In genomic region chr14:35297677-35298076, GRCh38 we compare ENCODE assay signal across 20 cellular contexts. TPM values are rescaled to one million over a fixed set of nuclear protein-coding genes. Genes with fewer than 3 reads are reported as not detected.
DNase-seq lines count a peak whose midpoint lies in the region; ATAC-seq and TF ChIP-seq lines count a peak whose summit lies in the region.
"Had no signal": no experiment of that assay in that cellular context is flagged by ENCODE, and none has a peak within 500 bp of the region (broad histone marks: within the 10 kb centered on the region; RNA-seq: fewer than 3 reads in every experiment).

No MANE protein-coding gene starts in this region.

- H3K27me3 ChIP-seq in Loucy (ENCODE audit: insufficient read depth, low read length, poor library complexity, severe bottlenecking): peaks cover under 1% of the 10 kb centered on the region
- no peaks in the 10 kb centered on the region for H3K27me3 ChIP-seq in CD4-positive, alpha-beta memory T cell (ENCODE audit: insufficient read depth, low read length)
- H3K27me3 ChIP-seq: uterus had no signal

- peak overlapping the region; percentile 92 for H3K4me3 ChIP-seq in Loucy (ENCODE audit: low read length, poor library complexity, severe bottlenecking)
- H3K4me3 ChIP-seq in CD4-positive, alpha-beta memory T cell (ENCODE audit: low read length in 2 of 2): no peak overlapping the region
- H3K4me3 ChIP-seq: GM23338, uterus had no signal

- H3K27ac ChIP-seq in CD4-positive, alpha-beta memory T cell (ENCODE audit: low read depth, low read length): no peak overlapping the region
- H3K27ac ChIP-seq: uterus had no signal

- peak overlapping the region; percentile 62 for H3K27ac Mint-ChIP-seq in activated naive CD4-positive, alpha-beta T cell treated with anti-CD3 and anti-CD28 coated beads, Interleukin-2, amount 10 ng/mL, durations not matched to agents 7 days and 5 days
- H3K27ac Mint-ChIP-seq in central memory CD8-positive, alpha-beta T cell (ENCODE audit: low read depth): peak overlapping the region; percentile 88
- peak overlapping the region; percentile 87 to 89 for H3K27ac Mint-ChIP-seq in stimulated activated naive CD8-positive, alpha-beta T cell treated with anti-CD3 and anti-CD28 coated beads, Interleukin-15, amount 100 ng/mL, for 72 hours
- peak overlapping the region in 3 of 7 donors; percentile 15 to 65 (median 58) for H3K27ac Mint-ChIP-seq in CD4-positive, alpha-beta memory T cell
- H3K27ac Mint-ChIP-seq: activated B cell treated with CpG ODN at 0.5 μM for 24 hours; CD8-positive, alpha-beta T cell; GM23338 had no signal

- no peaks in the 10 kb centered on the region for H3K9me2 ChIP-seq in Loucy (replicated peaks; ENCODE audit: low read depth, low read length)
- H3K9me2 ChIP-seq: SK-N-SH had no signal

- peaks cover 71% of the 10 kb centered on the region for H3K4me1 Mint-ChIP-seq in activated naive CD4-positive, alpha-beta T cell treated with anti-CD3 and anti-CD28 coated beads, Interleukin-2, amount 10 ng/mL, durations not matched to agents 7 days and 5 days
- H3K4me1 Mint-ChIP-seq in central memory CD8-positive, alpha-beta T cell: peaks cover 69% of the 10 kb centered on the region
- peaks cover 67% of the 10 kb centered on the region for H3K4me1 Mint-ChIP-seq in stimulated activated naive CD8-positive, alpha-beta T cell treated with anti-CD3 and anti-CD28 coated beads, Interleukin-15, amount 100 ng/mL, for 72 hours
- H3K4me1 Mint-ChIP-seq in CD4-positive, alpha-beta memory T cell: peaks cover 56 to 82% (median 69%) of the 10 kb centered on the region in 4 donors

- H3K36me3 Mint-ChIP-seq in activated naive CD4-positive, alpha-beta T cell treated with anti-CD3 and anti-CD28 coated beads, Interleukin-2, amount 10 ng/mL, durations not matched to agents 7 days and 5 days: peaks cover 23% of the 10 kb centered on the region
- H3K36me3 Mint-ChIP-seq in central memory CD8-positive, alpha-beta T cell (ENCODE audit: insufficient read depth): peaks cover 13% of the 10 kb centered on the region
- H3K36me3 Mint-ChIP-seq in CD4-positive, alpha-beta memory T cell: peaks cover 8 to 17% of the 10 kb centered on the region in 2 donors

- no peak for DNase-seq in activated naive CD4-positive, alpha-beta T cell treated with anti-CD3 and anti-CD28 coated beads, Interleukin-2, amount 10 ng/mL, durations not matched to agents 7 days and 5 days
- DNase-seq in activated naive CD4-positive, alpha-beta T cell treated with Interleukin-2 at 50 U/mL for 16 hours: no peak
- no peak for DNase-seq in central memory CD8-positive, alpha-beta T cell (ENCODE audit: low spot score in 2 of 2)
- DNase-seq in stimulated activated naive CD8-positive, alpha-beta T cell treated with anti-CD3 and anti-CD28 coated beads, Interleukin-15, amount 100 ng/mL, for 72 hours: no peak
- no peak for DNase-seq in CD4-positive, alpha-beta memory T cell
- DNase-seq in GM10266 (ENCODE audit: extremely low spot score): no peak
- DNase-seq: ACHN; activated B cell treated with CpG ODN at 0.5 μM for 24 hours; aorta; CD8-positive, alpha-beta T cell; central memory CD4-positive, alpha-beta T cell; hypothalamus; islet precursor cell; NCI-H1092 treated with DMSO at 0.1 percent for 48 hours; SK-N-SH; stimulated activated CD4-positive, alpha-beta T cell treated with anti-CD3 and anti-CD28 coated beads, Interleukin-4, amount 100 ng/mL, for 1 hour; uterus had no signal

- ATAC-seq in central memory CD8-positive, alpha-beta T cell (replicated peaks; ENCODE audit: extremely low read depth, poor library complexity, severe bottlenecking): no peak
- ATAC-seq in stimulated activated naive CD8-positive, alpha-beta T cell treated with anti-CD3 and anti-CD28 coated beads, Interleukin-15, amount 100 ng/mL, for 72 hours: no peak
- no peak for ATAC-seq in GM19463 (IDR thresholded peaks at IDR 0.05; ENCODE audit: unreplicated experiment)
- ATAC-seq: CD8-positive, alpha-beta T cell; GM23338 had no signal

- H3K79me2 ChIP-seq in Loucy (ENCODE audit: insufficient read depth, low read length): peaks cover 100% of the 10 kb centered on the region

- H3K9ac ChIP-seq in Loucy (ENCODE audit: low read depth, low read length, poor library complexity, severe bottlenecking): no peak overlapping the region
- H3K9ac ChIP-seq: SK-N-SH had no signal

- H3K27me3 Mint-ChIP-seq in activated naive CD4-positive, alpha-beta T cell treated with anti-CD3 and anti-CD28 coated beads, Interleukin-2, amount 10 ng/mL, durations not matched to agents 7 days and 5 days: no peaks in the 10 kb centered on the region
- H3K27me3 Mint-ChIP-seq in central memory CD8-positive, alpha-beta T cell: no peaks in the 10 kb centered on the region
- H3K27me3 Mint-ChIP-seq in stimulated activated naive CD8-positive, alpha-beta T cell treated with anti-CD3 and anti-CD28 coated beads, Interleukin-15, amount 100 ng/mL, for 72 hours: no peaks in the 10 kb centered on the region
- H3K27me3 Mint-ChIP-seq in CD4-positive, alpha-beta memory T cell: no peaks in the 10 kb centered on the region
- H3K27me3 Mint-ChIP-seq: activated B cell treated with CpG ODN at 0.5 μM for 24 hours had no signal

- no peaks in the 10 kb centered on the region for H3K9me3 Mint-ChIP-seq in activated naive CD4-positive, alpha-beta T cell treated with anti-CD3 and anti-CD28 coated beads, Interleukin-2, amount 10 ng/mL, durations not matched to agents 7 days and 5 days
- H3K9me3 Mint-ChIP-seq in central memory CD8-positive, alpha-beta T cell: no peaks in the 10 kb centered on the region
- no peaks in the 10 kb centered on the region for H3K9me3 Mint-ChIP-seq in stimulated activated naive CD8-positive, alpha-beta T cell treated with anti-CD3 and anti-CD28 coated beads, Interleukin-15, amount 100 ng/mL, for 72 hours
- H3K9me3 Mint-ChIP-seq in CD4-positive, alpha-beta memory T cell: no peaks in the 10 kb centered on the region
- H3K9me3 Mint-ChIP-seq: activated B cell treated with CpG ODN at 0.5 μM for 24 hours; CD8-positive, alpha-beta T cell; GM23338 had no signal

- H3F3A ChIP-seq in Loucy (ENCODE audit: low read depth): no peaks in the 10 kb centered on the region; the same call in 1 of the 2 replicates

- H2AFZ ChIP-seq in Loucy (ENCODE audit: low read length): no peak overlapping the region
- H2AFZ ChIP-seq: GM23338 had no signal

- H3K4me2 ChIP-seq in Loucy (ENCODE audit: low read depth, low read length, poor library complexity, severe bottlenecking): peak overlapping the region; percentile 91
- H3K4me2 ChIP-seq: GM23338, SK-N-SH had no signal

- H3K9me3 ChIP-seq in Loucy (ENCODE audit: insufficient read depth, low read depth, low read length): no peaks in the 10 kb centered on the region
- no peaks in the 10 kb centered on the region for H3K9me3 ChIP-seq in CD4-positive, alpha-beta memory T cell (ENCODE audit: control insufficient read depth in 1 of 2, low read length in 2 of 2)
- H3K9me3 ChIP-seq: uterus had no signal

- TF ChIP-seq CTCF in Loucy (conservative IDR thresholded peaks at IDR 0.05; ENCODE audit: low read length) (no peak), GM10266 (IDR thresholded peaks at IDR 0.05; ENCODE audit: control insufficient read depth, insufficient read depth, low read depth, missing control alignments) (no peak)

- H3K4me3 Mint-ChIP-seq in activated naive CD4-positive, alpha-beta T cell treated with anti-CD3 and anti-CD28 coated beads, Interleukin-2, amount 10 ng/mL, durations not matched to agents 7 days and 5 days: no peak overlapping the region
- peak overlapping the region; percentile 36 for H3K4me3 Mint-ChIP-seq in central memory CD8-positive, alpha-beta T cell
- peak overlapping the region in 1 of 2 donors; percentile 28 for H3K4me3 Mint-ChIP-seq in stimulated activated naive CD8-positive, alpha-beta T cell treated with anti-CD3 and anti-CD28 coated beads, Interleukin-15, amount 100 ng/mL, for 72 hours
- H3K4me3 Mint-ChIP-seq in CD4-positive, alpha-beta memory T cell: peak overlapping the region in 4 of 8 donors; percentile 35 to 53 (median 39)
- H3K4me3 Mint-ChIP-seq: activated B cell treated with CpG ODN at 0.5 μM for 24 hours; CD8-positive, alpha-beta T cell; GM23338 had no signal

- peaks cover 68% of the 10 kb centered on the region for H3K4me1 ChIP-seq in Loucy (ENCODE audit: insufficient read depth, low read length, poor library complexity, severe bottlenecking)
- peaks cover 95% of the 10 kb centered on the region for H3K4me1 ChIP-seq in CD4-positive, alpha-beta memory T cell (ENCODE audit: insufficient read depth, low read length)

- H3K36me3 ChIP-seq in Loucy (ENCODE audit: insufficient read depth, low read length): peaks cover 5% of the 10 kb centered on the region; the same call in 1 of the 2 replicates
- no peaks in the 10 kb centered on the region for H3K36me3 ChIP-seq in CD4-positive, alpha-beta memory T cell (ENCODE audit: insufficient read depth, low read length)
- H3K36me3 ChIP-seq: uterus had no signal

- POLR2A ChIA-PET in CD4-positive, alpha-beta memory T cell (lab: Charles Lee; ENCODE audit: partially characterized antibody): no interaction called here

- H4K20me1 ChIP-seq in Loucy (ENCODE audit: insufficient read depth, low read length, poor library complexity, severe bottlenecking): peaks cover 93% of the 10 kb centered on the region

- intact Hi-C loops in CD4-positive, alpha-beta memory T cell (cut with micrococcal nuclease): no loop called here

- CTCF ChIA-PET in activated naive CD4-positive, alpha-beta T cell treated with anti-CD3 and anti-CD28 coated beads, Interleukin-2, amount 10 ng/mL, durations not matched to agents 7 days and 5 days (lab: Charles Lee): no interaction called here
- CTCF ChIA-PET in CD4-positive, alpha-beta memory T cell (lab: Charles Lee; ENCODE audit: partially characterized antibody): interaction anchor here (0.6 kb wide), 2 partner anchors 155 to 438 kb away, joined by 3 read pairs; no protein-coding TSS in a partner anchor

RNA-seq across cellular contexts. Expression of gene PSMA6, which starts 5.5 kb away (rescaled TPM):
- 10 to 100 TPM; 84.6 to 86.2 TPM for total RNA-seq in CD4-positive, alpha-beta memory T cell
- 100 to 1,000 TPM; 329 to 413 TPM for polyA plus RNA-seq in CD4-positive, alpha-beta memory T cell
